ENCODE assay signal across 8 cellular contexts in genomic region chr6:29847871-29848630, GRCh38. TPM values are rescaled to one million over a fixed set of nuclear protein-coding genes. Genes with fewer than 3 reads are reported as not detected.
DNase-seq lines count a peak whose midpoint lies in the region; ATAC-seq and TF ChIP-seq lines count a peak whose summit lies in the region.

No MANE protein-coding gene starts in this region.

- TF ChIP-seq CTCF in OCI-LY1 (IDR thresholded peaks at IDR 0.05; ENCODE audit: low read length) (peak; percentile 97), epithelial cell of proximal tubule (conservative IDR thresholded peaks at IDR 0.05; ENCODE audit: low read depth, low read length) (peak; percentile 97)

- no peak overlapping the region for H3K27ac ChIP-seq in OCI-LY1 (ENCODE audit: low read depth, low read length, poor library complexity, severe bottlenecking)

- H3K4me1 ChIP-seq in OCI-LY1 (ENCODE audit: insufficient read depth, low read length, severe bottlenecking) = no peaks in the 10 kb centered on the region

- no peak for ATAC-seq in GM21447 (IDR thresholded peaks at IDR 0.05; ENCODE audit: unreplicated experiment)

- H3K79me2 ChIP-seq in OCI-LY1 (ENCODE audit: insufficient read depth, low read length) = no peaks in the 10 kb centered on the region

- H3K36me3 ChIP-seq in OCI-LY1 (ENCODE audit: insufficient read depth, low read length) = no peaks in the 10 kb centered on the region

- H3K4me3 ChIP-seq in OCI-LY1 (ENCODE audit: low read depth, low read length, poor library complexity, severe bottlenecking) (no peak overlapping the region), epithelial cell of proximal tubule (ENCODE audit: low read depth, low read length) (no peak overlapping the region)

- 0 out of 2 replicates have a peak, but pooled peaks cover 5% of the 10 kb centered on the region for H3K27me3 ChIP-seq in OCI-LY1 (ENCODE audit: insufficient read depth, low read length)

- H3F3A ChIP-seq in OCI-LY1 (ENCODE audit: insufficient read depth, low read length) = no peaks in the 10 kb centered on the region

- no peak overlapping the region for H3K4me2 ChIP-seq in OCI-LY1 (ENCODE audit: low read length)

- DNase-seq in COLO829 (ENCODE audit: low spot score) = peak; percentile 61
- peak; percentile 82 for DNase-seq in HK-2 (ENCODE audit: unreplicated experiment)
- DNase-seq in activated CD8-positive, alpha-beta memory T cell treated with anti-CD3 and anti-CD28 coated beads, Interleukin-2, amount 50 U/mL, for 48 hours = peak; percentile 95
- peak; percentile 29 for DNase-seq in epithelial cell of proximal tubule (ENCODE audit: low read depth)
- peak; percentile 67 for DNase-seq in myocyte (ENCODE audit: low read depth)
- peak; percentile 68 to 81 for DNase-seq in stimulated activated CD8-positive, alpha-beta memory T cell treated with anti-CD3 and anti-CD28 coated beads, Interleukin-7, amount 100 ng/mL, for 1 hour (ENCODE audit: low read depth in 2 of 2)

- H3K9me3 ChIP-seq in OCI-LY1 (ENCODE audit: low read length) = no peaks in the 10 kb centered on the region

- no peak overlapping the region for H2AFZ ChIP-seq in OCI-LY1 (ENCODE audit: low read length)

- no peaks in the 10 kb centered on the region for H3K9me2 ChIP-seq in OCI-LY1 (ENCODE audit: low read depth, low read length)

- H3K9ac ChIP-seq in OCI-LY1 (ENCODE audit: low read length) = no peak overlapping the region

- H4K20me1 ChIP-seq in OCI-LY1 (ENCODE audit: insufficient read depth, low read length) = no peaks in the 10 kb centered on the region

RNA-seq across cellular contexts. Expression of gene HLA-G, which starts 20.4 kb away (rescaled TPM):
- total RNA-seq in epithelial cell of proximal tubule (0.46 and 0.94 TPM in 2 replicates), myocyte (not detected in 2 replicates)
- 0.20 TPM for polyA plus RNA-seq in myocyte (2012)

Comparison
In these comparisons a context has a peak if more than half of its experiments do, and no peak if none do; other contexts are left out.
1. DNase-seq: peak in every context shown above with its lines; median percentile 95 in activated CD8-positive, alpha-beta memory T cell treated with anti-CD3 and anti-CD28 coated beads, Interleukin-2, amount 50 U/mL, for 48 hours; 82 in HK-2; 74 in stimulated activated CD8-positive, alpha-beta memory T cell treated with anti-CD3 and anti-CD28 coated beads, Interleukin-7, amount 100 ng/mL, for 1 hour; 67 in myocyte; 61 in COLO829; 29 in epithelial cell of proximal tubule.